ENCODE assay signal across 1 cellular context in the genomic region with DNA sequence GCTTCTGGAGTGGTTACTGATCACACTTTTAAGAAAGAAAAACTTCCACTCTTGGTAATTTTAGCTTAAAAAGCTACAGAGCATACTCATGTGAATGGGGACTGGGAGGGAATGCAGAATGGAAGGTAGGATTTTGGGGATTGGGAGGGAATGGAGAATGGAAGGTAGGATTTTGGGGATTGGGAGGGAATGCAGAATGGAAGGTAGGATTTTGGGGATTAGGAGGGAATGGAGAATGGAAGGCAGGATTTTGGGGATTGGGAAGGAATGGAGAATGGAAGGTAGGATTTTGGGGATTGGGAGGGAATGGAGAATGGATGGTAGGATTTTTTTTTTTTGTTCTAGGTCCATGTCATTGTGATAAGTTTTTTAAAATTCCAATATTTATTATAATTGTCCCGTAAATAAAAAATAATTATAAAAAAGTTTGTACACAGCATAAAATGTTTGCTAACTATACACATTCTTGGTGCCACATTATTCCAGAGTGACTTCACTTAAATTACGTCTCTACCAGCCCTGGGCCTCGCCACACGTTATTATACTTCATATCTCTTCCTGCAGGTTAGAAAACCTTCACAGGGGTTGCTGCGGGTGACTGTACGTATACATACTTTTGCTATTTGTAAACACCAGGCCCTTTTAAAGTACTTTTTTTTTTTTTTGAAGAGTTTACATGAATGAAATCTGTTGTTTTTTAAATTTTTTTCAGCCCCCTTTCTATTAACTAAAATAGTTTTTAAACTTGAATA.
TF ChIP-seq lines count a peak whose summit lies in the region.

No MANE protein-coding gene starts in this region.

TF ChIP-seq in H1, 55 proteins besides CTCF, POLR2A, EP300 and RAD21:
- TF ChIP-seq RNF2 (IDR thresholded peaks at IDR 0.05; ENCODE audit: borderline replicate concordance, low read depth, low read length, missing control alignments, poor library complexity, severe bottlenecking) (no peak), TAF7 (optimal IDR thresholded peaks at IDR 0.05; ENCODE audit: borderline replicate concordance, low read depth, low read length) (no peak), SP2 (IDR thresholded peaks at IDR 0.05; ENCODE audit: low read length) (no peak), SP4 (IDR thresholded peaks at IDR 0.05; ENCODE audit: low read length) (no peak), TAF1 (IDR thresholded peaks at IDR 0.05; ENCODE audit: low read depth, low read length) (no peak), HDAC6 (IDR thresholded peaks at IDR 0.05; ENCODE audit: low read depth, low read length) (no peak), GABPA (IDR thresholded peaks at IDR 0.05; ENCODE audit: borderline replicate concordance, insufficient read depth, low read length) (no peak), TEAD4 (IDR thresholded peaks at IDR 0.05; ENCODE audit: low read depth, low read length) (no peak), TBP (IDR thresholded peaks at IDR 0.05; ENCODE audit: low read depth, low read length) (no peak), SP1 (IDR thresholded peaks at IDR 0.05; ENCODE audit: low read depth, low read length) (no peak)
